In genomic region chrX:14529288-14529989, GRCh38 we compare ENCODE assay signal across 9 cellular contexts. TPM values are rescaled to one million over a fixed set of nuclear protein-coding genes. Genes with fewer than 3 reads are reported as not detected.
DNase-seq lines count a peak whose midpoint lies in the region; ATAC-seq and TF ChIP-seq lines count a peak whose summit lies in the region.
"Had no signal": no experiment of that assay in that cellular context is flagged by ENCODE, and none has a peak within 500 bp of the region (broad histone marks: within the 10 kb centered on the region; RNA-seq: fewer than 3 reads in every experiment).

Gene GLRA2 (plus strand): TSS chrX:14529536. CDS start chrX:14530058, 522 bp downstream.

- H3K14ac ChIP-seq in neuronal stem cell (ENCODE audit: low read length) = no peak within 1 kb of the TSS

- H4K8ac ChIP-seq in neuronal stem cell (ENCODE audit: low read depth, low read length) = no peak within 1 kb of the TSS

- H3K4me1 ChIP-seq in neuronal stem cell (ENCODE audit: control insufficient read depth in 2 of 2, insufficient read depth in 1 of 2, low read depth in 1 of 2, low read length in 2 of 2) = no peaks in the 10 kb centered on the region
- H3K4me1 ChIP-seq in prostate gland (replicated peaks) = no peaks in the 10 kb centered on the region

- H3K27me3 ChIP-seq in dorsolateral prefrontal cortex (peaks cover 0 to 58% (median 9%) of the 10 kb centered on the region in 45 donors), neuronal stem cell (ENCODE audit: control insufficient read depth in 3 of 3, insufficient read depth in 3 of 3, low read depth in 1 of 3, low read length in 3 of 3) (no peaks in the 10 kb centered on the region), prostate gland (replicated peaks; ENCODE audit: insufficient read depth) (no peaks in the 10 kb centered on the region)

- TF ChIP-seq POLR2A in GM18505 (IDR thresholded peaks at IDR 0.05; ENCODE audit: borderline replicate concordance, extremely low read depth, insufficient read depth, insufficient read length) (no peak), prostate gland (IDR thresholded peaks at IDR 0.05) (no peak)

- H4K91ac ChIP-seq in neuronal stem cell (ENCODE audit: low read depth, low read length, poor library complexity) = no peak within 1 kb of the TSS

- H3K4me2 ChIP-seq in neuronal stem cell (ENCODE audit: insufficient read depth, low read length, poor library complexity, severe bottlenecking) = peak within 1 kb of the TSS; percentile 54

- no peak within 1 kb of the TSS for H2BK120ac ChIP-seq in neuronal stem cell (ENCODE audit: low read depth, low read length)

- DNase-seq in GM03348 (ENCODE audit: low spot score) = peak; percentile 20
- peak; percentile 33 for DNase-seq in NAMALWA (ENCODE audit: low spot score)
- peak in 1 of 10 donors; percentile 18 for DNase-seq in dorsolateral prefrontal cortex
- DNase-seq in neuronal stem cell (ENCODE audit: low spot score) = peak; percentile 69
- no peak for DNase-seq in UCSD-AML1 (lab: John Stamatoyannopoulos, UW; ENCODE audit: unreplicated experiment)
- no peak for DNase-seq in prostate gland (ENCODE audit: low spot score)

- H2AFZ ChIP-seq in neuronal stem cell (ENCODE audit: low read length) = no peak within 1 kb of the TSS

- H3K9me3 ChIP-seq in neuronal stem cell (replicated peaks in 1 of 2; ENCODE audit: control insufficient read depth in 2 of 2, insufficient read depth in 1 of 2, low read depth in 1 of 2, low read length in 2 of 2) (no peaks in the 10 kb centered on the region), prostate gland (no peaks in the 10 kb centered on the region)

- intact Hi-C loops in dorsolateral prefrontal cortex (cut with DNase I) = loop anchor here in 1 of 2 donors (5.0 kb wide), 1 partner anchor 432 kb away; no protein-coding TSS in a partner anchor
- intact Hi-C loops in prostate gland (cut with DNase I) = loop anchor here (10.0 kb wide), 1 partner anchor 415 kb away; no protein-coding TSS in a partner anchor

- H2AK5ac ChIP-seq in neuronal stem cell (ENCODE audit: low read depth, low read length) = no peak within 1 kb of the TSS

- no peak within 1 kb of the TSS for H3K9ac ChIP-seq in neuronal stem cell (ENCODE audit: low read depth, low read length, poor library complexity)

- no peak within 1 kb of the TSS for H3K4ac ChIP-seq in neuronal stem cell (ENCODE audit: low read length)

- WGBS in neuronal stem cell (ENCODE audit: extremely low coverage in 2 of 2, insufficient read length in 2 of 2, insufficient replicate concordance in 1 of 2), 2 donors = no CpG with 5 or more reads among the region's 17 CpGs
- 5% methylated on average over 17 of the region's 17 CpGs for WGBS in prostate gland

- no peak within 1 kb of the TSS for H2BK15ac ChIP-seq in neuronal stem cell (ENCODE audit: low read length)

- H2BK12ac ChIP-seq in neuronal stem cell (ENCODE audit: low read length) = no peak within 1 kb of the TSS

- H3K23ac ChIP-seq in neuronal stem cell (ENCODE audit: low read depth, low read length, poor library complexity) = no peak within 1 kb of the TSS

- no peaks in the 10 kb centered on the region for H3K79me1 ChIP-seq in neuronal stem cell (ENCODE audit: low read depth, low read length)

- no peak for TF ChIP-seq CTCF in dorsolateral prefrontal cortex (IDR thresholded peaks at IDR 0.05 in 54 of 56, conservative IDR thresholded peaks at IDR 0.05 in 2 of 56; ENCODE audit: low read depth in 1 of 56, partially characterized antibody in 56 of 56)
- TF ChIP-seq CTCF in prostate gland (IDR thresholded peaks at IDR 0.05) = no peak

- no peak within 1 kb of the TSS for H3K18ac ChIP-seq in neuronal stem cell (ENCODE audit: low read length)

- H3K4me3 ChIP-seq in dorsolateral prefrontal cortex = peak within 1 kb of the TSS in 47 of 59 donors; percentile 3 to 55 (median 34)
- H3K4me3 ChIP-seq in neuronal stem cell (ENCODE audit: low read length in 2 of 2) = peak within 1 kb of the TSS in 1 of 2 donors; percentile 20
- no peak within 1 kb of the TSS for H3K4me3 ChIP-seq in prostate gland

- H3K36me3 ChIP-seq in neuronal stem cell (replicated peaks in 1 of 2; ENCODE audit: control insufficient read depth in 2 of 2, insufficient read depth in 2 of 2, low read length in 2 of 2) (no peaks in the 10 kb centered on the region), prostate gland (no peaks in the 10 kb centered on the region)

- ATAC-seq in HG03521 (IDR thresholded peaks at IDR 0.05; ENCODE audit: unreplicated experiment) (no peak), GM18505 (IDR thresholded peaks at IDR 0.05; ENCODE audit: unreplicated experiment) (no peak)
- ATAC-seq: activated CD4-positive, CD25-positive, alpha-beta regulatory T cell treated with anti-CD3 and anti-CD28 coated beads, Interleukin-2, amount 50 U/mL, for 24 hours had no signal

- H3K27ac ChIP-seq in dorsolateral prefrontal cortex (no peak within 1 kb of the TSS), neuronal stem cell (replicated peaks; ENCODE audit: low read length) (no peak within 1 kb of the TSS), prostate gland (no peak within 1 kb of the TSS)

- H2BK5ac ChIP-seq in neuronal stem cell (ENCODE audit: low read length) = no peak within 1 kb of the TSS

RNA-seq across cellular contexts. Expression of gene GLRA2, which starts in this region (rescaled TPM):
- total RNA-seq in dorsolateral prefrontal cortex (10 to 100 TPM in 2 of 120 experiments, 1 to 10 TPM in 118; 1.2 to 17.2 (median 4.6) TPM), prostate gland (not detected)
- not detected for polyA plus RNA-seq in neuronal stem cell (2013, experiment 1 of 2)
- polyA plus RNA-seq in neuronal stem cell (2013, experiment 2 of 2) = not detected

Comparison
In these comparisons a context has a peak if more than half of its experiments do, and no peak if none do; other contexts are left out.
1. DNase-seq: peak in GM03348 (single experiment), NAMALWA (single experiment) and neuronal stem cell (single experiment); none in UCSD-AML1 (single experiment) and prostate gland (single experiment).
2. H3K4me3 ChIP-seq: peak in dorsolateral prefrontal cortex (47 of 59); none in prostate gland (0 of 2).